ENCODE assay signal across 7 cellular contexts in the genomic region with DNA sequence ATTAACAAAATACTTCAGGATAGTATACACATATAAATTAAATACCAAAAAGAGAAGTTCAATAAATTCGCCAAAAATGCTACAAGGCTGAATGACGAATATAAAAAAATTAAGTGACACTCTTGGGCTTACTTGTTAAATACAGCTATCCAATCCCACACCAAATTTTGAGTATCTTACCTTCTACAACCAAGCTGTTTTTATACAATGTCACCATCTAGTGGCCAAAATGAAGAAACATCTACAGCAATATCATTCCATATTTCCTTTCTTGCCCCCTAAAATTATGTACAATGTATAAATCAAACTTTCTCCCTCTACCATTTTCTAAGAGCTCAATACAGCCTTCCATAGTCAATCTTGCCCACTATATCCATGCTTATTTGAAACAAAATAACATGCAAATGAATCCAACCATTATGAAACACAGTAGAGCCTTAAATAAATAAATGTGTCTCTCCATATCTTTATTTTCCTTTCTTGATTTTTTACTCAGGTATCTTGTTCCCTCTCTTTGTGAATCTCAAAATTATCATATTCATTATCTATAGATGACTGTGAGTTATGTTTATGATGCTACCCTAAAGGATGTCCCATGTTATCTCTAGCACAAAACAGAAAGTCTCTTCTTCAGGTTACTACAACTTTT.
A peak's percentile ranks its signal among the peaks of the same experiment; 100 is the strongest.
DNase-seq lines count a peak whose midpoint lies in the region; ATAC-seq, FAIRE-seq and TF ChIP-seq lines count a peak whose summit lies in the region.

No MANE protein-coding gene starts in this region.

- H3K27me3 ChIP-seq in upper lobe of right lung = no peaks in the 10 kb centered on the region

- intact Hi-C loops in upper lobe of right lung (cut with DNase I) = no loop called here

- H3K36me3 ChIP-seq in SK-N-MC (ENCODE audit: insufficient read depth, low read length) = peaks cover 9% of the 10 kb centered on the region; the same call in 1 of the 2 replicates
- H3K36me3 ChIP-seq in upper lobe of right lung = peaks cover 12% of the 10 kb centered on the region

- no peaks in the 10 kb centered on the region for H3K9me3 ChIP-seq in SK-N-MC (ENCODE audit: low read depth, low read length)
- H3K9me3 ChIP-seq in upper lobe of right lung = no peaks in the 10 kb centered on the region

- peak; percentile 72 for TF ChIP-seq CTCF in upper lobe of right lung (IDR thresholded peaks at IDR 0.05)

- DNase-seq in MV-4-11 (lab: John Stamatoyannopoulos, UW) (peak; percentile 30), SK-N-MC (ENCODE audit: low read depth, low spot score) (peak; percentile 12), glomerular endothelial cell (ENCODE audit: extremely low read depth, low read depth, low spot score) (peak; percentile 31), upper lobe of right lung (no peak)

- H3K9ac ChIP-seq in SK-N-MC (ENCODE audit: insufficient read length) = no peak overlapping the region

- ATAC-seq in upper lobe of right lung (peak; percentile 55), GM21528 (IDR thresholded peaks at IDR 0.05; ENCODE audit: low FRiP score, unreplicated experiment) (no peak), GM18505 (IDR thresholded peaks at IDR 0.05; ENCODE audit: unreplicated experiment) (no peak)

- H3K4me3 ChIP-seq in SK-N-MC (no peak overlapping the region), upper lobe of right lung (no peak overlapping the region)

- TF ChIP-seq POLR2A in GM18505 (IDR thresholded peaks at IDR 0.05; ENCODE audit: borderline replicate concordance, extremely low read depth, insufficient read depth, insufficient read length) = no peak

- peak; percentile 84 for FAIRE-seq in G401.6 (lab: Jason Lieb, UNC)

- H3K27ac ChIP-seq in SK-N-MC = no peak overlapping the region
- H3K27ac ChIP-seq in upper lobe of right lung = no peak overlapping the region

- H3K4me1 ChIP-seq in upper lobe of right lung = no peaks in the 10 kb centered on the region
